8 cellular contexts compared by ENCODE assay signal in the genomic region with DNA sequence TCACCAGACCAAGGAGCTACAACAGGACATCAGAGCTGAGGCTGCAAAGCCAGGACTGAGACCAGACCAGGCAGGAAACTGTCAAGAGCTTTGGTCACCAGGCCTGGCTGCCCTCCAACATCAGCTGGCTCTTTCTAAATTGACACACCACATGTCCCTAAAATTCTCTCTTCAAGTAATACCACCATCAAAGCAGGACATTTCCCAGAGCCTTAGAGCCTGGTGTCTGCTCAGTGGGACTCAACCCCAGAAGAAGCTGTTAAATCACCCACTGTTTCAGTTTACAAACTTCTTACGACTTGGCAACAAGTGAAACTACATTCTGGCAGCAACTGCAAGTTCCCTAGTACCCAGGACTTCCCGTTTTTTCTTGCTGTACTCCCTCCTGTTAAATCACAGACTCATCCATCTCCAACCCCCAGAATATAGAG. TPM values are rescaled to one million over a fixed set of nuclear protein-coding genes. Genes with fewer than 3 reads are reported as not detected.
DNase-seq lines count a peak whose midpoint lies in the region; ATAC-seq and TF ChIP-seq lines count a peak whose summit lies in the region.

No MANE protein-coding gene starts in this region.

- no peak for TF ChIP-seq CTCF in mesothelial cell of epicardium (IDR thresholded peaks at IDR 0.05; ENCODE audit: unreplicated experiment)
- TF ChIP-seq CTCF in WERI-Rb-1 (IDR thresholded peaks at IDR 0.05; ENCODE audit: low read depth, low read length): no peak

- no peak for ATAC-seq in T-cell (replicated peaks in 1 of 4)

- H3K4me3 Mint-ChIP-seq in T-cell (no peak overlapping the region), mesothelial cell of epicardium (no peak overlapping the region)

- H3K36me3 Mint-ChIP-seq in T-cell: no peaks in the 10 kb centered on the region
- H3K36me3 Mint-ChIP-seq in mesothelial cell of epicardium: no peaks in the 10 kb centered on the region

- no peaks in the 10 kb centered on the region for H3K36me3 ChIP-seq in WERI-Rb-1

- H3K4me1 Mint-ChIP-seq in T-cell (peaks cover 15 to 25% (median 21%) of the 10 kb centered on the region in 3 donors), mesothelial cell of epicardium (peaks cover 39% of the 10 kb centered on the region)

- H3K27ac Mint-ChIP-seq in T-cell (no peak overlapping the region), mesothelial cell of epicardium (no peak overlapping the region)

- no peaks in the 10 kb centered on the region for H3K27me3 ChIP-seq in WERI-Rb-1 (ENCODE audit: insufficient read depth, low read depth, severe bottlenecking)

- DNase-seq in ELR (ENCODE audit: low read depth) (peak; percentile 37), RPMI7951 (ENCODE audit: low read depth) (peak; percentile 78), globus pallidus (ENCODE audit: low spot score) (peak; percentile 60), pons (ENCODE audit: low spot score) (peak; percentile 76), T-cell (no peak), D341Med (ENCODE audit: low spot score) (no peak), mesothelial cell of epicardium (ENCODE audit: low spot score in 2 of 2, unreplicated experiment in 2 of 2) (no peak), WERI-Rb-1 (no peak)

- no peak overlapping the region for H3K27ac ChIP-seq in WERI-Rb-1

- H3K9me3 Mint-ChIP-seq in T-cell: no peaks in the 10 kb centered on the region
- no peaks in the 10 kb centered on the region for H3K9me3 Mint-ChIP-seq in mesothelial cell of epicardium

- no peaks in the 10 kb centered on the region for H3K9me3 ChIP-seq in WERI-Rb-1 (ENCODE audit: severe bottlenecking)

- CTCF ChIA-PET in T-cell (lab: Charles Lee): interaction anchor here (0.6 to 6.3 kb wide), 4 partner anchors 164 to 459 kb away, joined by 4 to 74 read pairs (median 5); no protein-coding TSS in a partner anchor

- H3K27me3 Mint-ChIP-seq in T-cell (peaks cover 6 to 13% of the 10 kb centered on the region in 2 donors), mesothelial cell of epicardium (ENCODE audit: low read depth) (no peaks in the 10 kb centered on the region)

- POLR2A ChIA-PET in T-cell (lab: Charles Lee): no interaction called here

- H3K4me3 ChIP-seq in WERI-Rb-1 (ENCODE audit: low read depth, low read length): no peak overlapping the region

RNA-seq across cellular contexts. Expression of gene IL6, which starts 3.8 kb away (rescaled TPM):
- 11.4 and 14.3 TPM in 2 replicates for total RNA-seq in RPMI7951 (2014; rRNA removed; shearing (Covaris generic))
- total RNA-seq in T-cell (1 to 10 TPM in 1 of 5 donors, under 1 TPM in 1, not detected in 3; 0.68 to 1.2 TPM), mesothelial cell of epicardium (1.1 to 1.7 TPM (median 1.4 TPM) in 3 replicates)

Comparison
In these comparisons a context has a peak if more than half of its experiments do, and no peak if none do; other contexts are left out.
1. DNase-seq: peak in ELR (single experiment), RPMI7951 (single experiment), globus pallidus (single experiment) and pons (single experiment); none in T-cell (0 of 34), D341Med (single experiment), mesothelial cell of epicardium (0 of 2) and WERI-Rb-1 (single experiment).